24 cellular contexts compared by ENCODE assay signal in genomic region chr3:175434591-175434990, GRCh38.
"Had no signal": no experiment of that assay in that cellular context is flagged by ENCODE, and none has a peak within 500 bp of the region (broad histone marks: within the 10 kb centered on the region; RNA-seq: fewer than 3 reads in every experiment).

No MANE protein-coding gene starts in this region.

- H3K36me3 ChIP-seq: sigmoid colon, upper lobe of right lung had no signal

- H3K27me3 ChIP-seq: body of pancreas, sigmoid colon, upper lobe of right lung had no signal

- ATAC-seq: activated CD8-positive, alpha-beta memory T cell treated with anti-CD3 and anti-CD28 coated beads, Interleukin-2, amount 10 ng/mL, durations not matched to agents 7 days and 5 days; activated T-helper 17 cell treated with anti-CD3 and anti-CD28 coated beads, Interleukin-2, amount 50 U/mL, for 72 hours; body of pancreas; left colon; stimulated activated naive B cell treated with anti-CD40 and anti-IgM and Interleukin-4, amounts not matched to agents 10 μg/mL and 1 μg/mL and 100 μg/mL, for 72 hours; upper lobe of right lung had no signal

- H3K4me1 ChIP-seq: body of pancreas, upper lobe of right lung had no signal

- H3K9me3 ChIP-seq: body of pancreas, upper lobe of right lung had no signal

- H3K27ac ChIP-seq: body of pancreas, sigmoid colon, upper lobe of right lung had no signal

- DNase-seq: activated B cell treated with CpG ODN at 0.5 μM for 24 hours; activated CD4-positive, alpha-beta memory T cell treated with anti-CD3 and anti-CD28 coated beads, Interleukin-2, amount 10 ng/mL, durations not matched to agents 7 days and 5 days; activated CD4-positive, alpha-beta T cell treated with anti-CD3 and anti-CD28 coated beads for 4 hours; activated CD8-positive, alpha-beta memory T cell treated with anti-CD3 and anti-CD28 coated beads, Interleukin-2, amount 10 ng/mL, durations not matched to agents 7 days and 5 days; activated naive CD4-positive, alpha-beta T cell; activated naive CD8-positive, alpha-beta T cell treated with anti-CD3 and anti-CD28 coated beads for 36 hours; activated T-cell treated with anti-CD3 and anti-CD28 coated beads, Interleukin-2, amount 50 U/mL, for 1 hour; amygdala; body of pancreas; dermis blood vessel endothelial cell; effector memory CD4-positive, alpha-beta T cell; foreskin melanocyte; glutamatergic neuron; hypothalamus; islet precursor cell; left colon; midbrain; posterior cingulate gyrus; sigmoid colon; stimulated activated CD4-positive, alpha-beta T cell treated with anti-CD3 and anti-CD28 coated beads, Interleukin-4, amount 100 ng/mL, for 4 hours; stimulated activated naive B cell treated with anti-CD40 and anti-IgM and Interleukin-4, amounts not matched to agents 10 μg/mL and 1 μg/mL and 100 μg/mL, for 72 hours; upper lobe of right lung had no signal

- H3K4me3 ChIP-seq: body of pancreas, lung, sigmoid colon, upper lobe of right lung had no signal
